ENCODE assay signal across 19 cellular contexts in genomic region chr16:85681255-85681654, GRCh38. TPM values are rescaled to one million over a fixed set of nuclear protein-coding genes. Genes with fewer than 3 reads are reported as not detected.
A peak's percentile ranks its signal among the peaks of the same experiment; 100 is the strongest.
DNase-seq lines count a peak whose midpoint lies in the region; ATAC-seq and TF ChIP-seq lines count a peak whose summit lies in the region.
"Had no signal": no experiment of that assay in that cellular context is flagged by ENCODE, and none has a peak within 500 bp of the region (broad histone marks: within the 10 kb centered on the region; RNA-seq: fewer than 3 reads in every experiment).

No MANE protein-coding gene starts in this region.

- TF ChIP-seq CTCF in spleen (IDR thresholded peaks at IDR 0.05 in 8 of 11, conservative IDR thresholded peaks at IDR 0.05 in 3 of 11): no peak

- ATAC-seq in left lobe of liver (peak; percentile 92), HG02610 (IDR thresholded peaks at IDR 0.05; ENCODE audit: unreplicated experiment) (no peak)
- ATAC-seq: activated CD4-positive, alpha-beta T cell treated with anti-CD3 and anti-CD28 coated beads for 36 hours; natural killer cell treated with Interleukin-12 subunit alpha and Interleukin-12 subunit beta and Interleukin-15 and Interleukin-18, amount 100 ng/mL, for 72 hours had no signal

- 63 to 82% (median 79%) methylated on average over 8 of the region's 8 CpGs for WGBS in spleen, 5 donors

- in situ Hi-C loops in ACHN (cut with HindIII; ENCODE audit: low pct_ligation_motif_present, low pct_unique_long_range_greater_than_20kb, low sequenced_read_pairs): no loop called here

- H3K27ac ChIP-seq in spleen: peak overlapping the region in 1 of 8 donors; percentile 35
- H3K27ac ChIP-seq: 22Rv1 had no signal

- DNase-seq in DMS153 (lab: John Stamatoyannopoulos, UW) (peak; percentile 51), DMS153 treated with DMSO at 0.1 percent for 48 hours (lab: John Stamatoyannopoulos, UW; ENCODE audit: unreplicated experiment) (no peak), NCI-H2196 treated with DMSO at 0.1 percent for 48 hours (lab: John Stamatoyannopoulos, UW; ENCODE audit: unreplicated experiment) (peak; percentile 38), left lobe of liver (ENCODE audit: low spot score) (peak; percentile 77), spleen (peak; percentile 28), Kasumi-1 (lab: John Stamatoyannopoulos, UW) (no peak), ACHN (no peak)
- DNase-seq: activated CD4-positive, alpha-beta T cell treated with anti-CD3 and anti-CD28 coated beads for 36 hours; Calu3; cerebellar nuclear complex; erythroblast; foreskin melanocyte; hypothalamus; MM.1S; NCI-H187 treated with DMSO at 0.1 percent for 48 hours; NCI-H446 treated with DMSO at 0.1 percent for 48 hours had no signal

- no peaks in the 10 kb centered on the region for H3K9me3 ChIP-seq in spleen

- peaks cover 0 to 39% (median 16%) of the 10 kb centered on the region in 6 donors for H3K36me3 ChIP-seq in spleen

- peaks cover 6 to 21% (median 14%) of the 10 kb centered on the region in 6 donors for H3K4me1 ChIP-seq in spleen

- intact Hi-C loops in spleen (cut with DNase I; ENCODE audit: low total_unique reads): no loop called here

- TF ChIP-seq POLR2A in spleen (IDR thresholded peaks at IDR 0.05): no peak

- H3K27me3 ChIP-seq in spleen (replicated peaks in 1 of 7): no peaks in the 10 kb centered on the region

- no peak overlapping the region for H3K4me3 ChIP-seq in spleen

RNA-seq across cellular contexts. Expression of gene GINS2, which starts 7.5 kb away (rescaled TPM):
- total RNA-seq in left lobe of liver: 0.88 TPM
- 1 to 10 TPM; 1.0 to 7.0 (median 2.3) TPM for total RNA-seq in spleen
- 1 to 10 TPM; 1.3 to 5.4 (median 2.3) TPM for polyA plus RNA-seq in spleen

Comparison
In these comparisons a context has a peak if more than half of its experiments do, and no peak if none do; other contexts are left out.
1. DNase-seq: peak in DMS153 (single experiment), NCI-H2196 treated with DMSO at 0.1 percent for 48 hours (single experiment), left lobe of liver (single experiment) and spleen (single experiment); none in DMS153 treated with DMSO at 0.1 percent for 48 hours (single experiment), Kasumi-1 (0 of 2) and ACHN (single experiment).